7 cellular contexts compared by ENCODE assay signal in the genomic region with DNA sequence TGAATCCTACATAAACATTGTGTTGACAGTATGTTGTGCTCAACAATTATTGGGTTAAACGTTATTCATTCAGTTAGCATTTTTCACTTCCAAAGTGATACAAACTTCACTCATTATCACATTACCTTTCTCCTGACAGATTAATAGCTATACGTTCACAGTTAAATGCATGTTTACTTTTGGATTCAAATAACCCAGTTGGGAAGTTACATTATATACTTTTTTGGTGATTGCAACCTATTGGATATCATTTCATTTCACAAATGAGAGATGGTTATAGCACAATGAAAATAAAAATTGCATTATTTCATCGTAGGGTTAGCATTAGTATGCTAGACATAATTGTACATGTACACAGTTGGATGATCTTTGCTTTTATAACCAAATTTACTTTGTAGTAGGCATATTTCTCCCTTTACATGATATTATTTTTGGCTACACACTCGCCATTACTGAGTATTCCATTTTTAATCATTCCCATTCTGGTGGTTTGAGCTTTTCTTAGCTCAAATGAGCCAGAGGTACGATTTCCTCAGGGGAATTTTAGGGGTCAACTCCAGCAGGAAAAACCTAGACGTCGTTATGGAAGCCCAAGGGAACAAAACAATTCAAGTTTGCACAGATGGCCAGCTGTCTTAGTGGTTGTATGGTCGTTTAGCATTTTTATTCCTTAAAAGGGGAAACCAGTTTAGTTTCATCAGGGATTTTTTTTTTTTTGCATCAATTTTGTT. TPM values are rescaled to one million over a fixed set of nuclear protein-coding genes. Genes with fewer than 3 reads are reported as not detected.
DNase-seq lines count a peak whose midpoint lies in the region; ATAC-seq and TF ChIP-seq lines count a peak whose summit lies in the region.

No MANE protein-coding gene starts in this region.

- H3K27me3 ChIP-seq in NT2/D1 (ENCODE audit: insufficient read depth, insufficient read length): peaks cover 21% of the 10 kb centered on the region

- no peaks in the 10 kb centered on the region for H3K9me3 Mint-ChIP-seq in effector memory CD8-positive, alpha-beta T cell
- peaks cover 0 to 2% (median 0%) of the 10 kb centered on the region in 9 donors for H3K9me3 Mint-ChIP-seq in naive thymus-derived CD8-positive, alpha-beta T cell

- POLR2A ChIA-PET in naive thymus-derived CD8-positive, alpha-beta T cell (lab: Charles Lee): interaction anchor here (0.6 to 3.2 kb wide), 8 partner anchors 29 to 309 kb away, joined by 3 to 25 read pairs (median 4); no protein-coding TSS in a partner anchor

- ATAC-seq in effector memory CD8-positive, alpha-beta T cell (replicated peaks): no peak
- ATAC-seq in naive thymus-derived CD8-positive, alpha-beta T cell: no peak
- ATAC-seq in HG03025 (IDR thresholded peaks at IDR 0.05; ENCODE audit: low FRiP score, unreplicated experiment) (no peak), HG02571 (IDR thresholded peaks at IDR 0.05; ENCODE audit: unreplicated experiment) (no peak)

- H3K36me3 Mint-ChIP-seq in effector memory CD8-positive, alpha-beta T cell (ENCODE audit: insufficient read depth): peaks cover 33% of the 10 kb centered on the region
- H3K36me3 Mint-ChIP-seq in naive thymus-derived CD8-positive, alpha-beta T cell: peaks cover 4 to 10% (median 6%) of the 10 kb centered on the region in 3 donors

- peak overlapping the region; percentile 98 to 99 for H3K4me3 Mint-ChIP-seq in effector memory CD8-positive, alpha-beta T cell
- H3K4me3 Mint-ChIP-seq in naive thymus-derived CD8-positive, alpha-beta T cell: peak overlapping the region; percentile 87 to 100 (median 93)

- peak overlapping the region; percentile 99 to 100 for H3K27ac Mint-ChIP-seq in effector memory CD8-positive, alpha-beta T cell
- H3K27ac Mint-ChIP-seq in naive thymus-derived CD8-positive, alpha-beta T cell: peak overlapping the region; percentile 90 to 100 (median 98)

- H3K4me3 ChIP-seq in GM12865 (ENCODE audit: low read depth, low read length): peak overlapping the region; percentile 99
- peak overlapping the region; percentile 31 for H3K4me3 ChIP-seq in NT2/D1 (ENCODE audit: insufficient read length, low read depth)

- H3K36me3 ChIP-seq in NT2/D1 (ENCODE audit: insufficient read depth, insufficient read length, low read length): peaks cover 5% of the 10 kb centered on the region

- DNase-seq in GM12865 (ENCODE audit: low read depth): peak; percentile 35
- no peak for DNase-seq in NT2/D1 (ENCODE audit: low read depth, low spot score)
- no peak for DNase-seq in effector memory CD8-positive, alpha-beta T cell
- peak in 1 of 10 donors; percentile 16 for DNase-seq in naive thymus-derived CD8-positive, alpha-beta T cell
- DNase-seq in NCI-H226: no peak

- no peak overlapping the region for H3K9ac ChIP-seq in NT2/D1 (ENCODE audit: insufficient read length, low read depth)

- no peaks in the 10 kb centered on the region for H3K27me3 Mint-ChIP-seq in effector memory CD8-positive, alpha-beta T cell
- H3K27me3 Mint-ChIP-seq in naive thymus-derived CD8-positive, alpha-beta T cell: no peaks in the 10 kb centered on the region

- H3K4me1 ChIP-seq in NT2/D1 (ENCODE audit: insufficient read depth, insufficient read length): no peaks in the 10 kb centered on the region

- peaks cover 11% of the 10 kb centered on the region for H3K9me3 ChIP-seq in NT2/D1 (ENCODE audit: insufficient read depth, low read length)

- no peak for TF ChIP-seq CTCF in GM12865 (IDR thresholded peaks at IDR 0.05; ENCODE audit: insufficient read depth, low read depth, low read length, missing control alignments)

- H3K4me1 Mint-ChIP-seq in effector memory CD8-positive, alpha-beta T cell (ENCODE audit: low read depth in 2 of 2): peaks cover 21 to 28% of the 10 kb centered on the region in 2 donors
- H3K4me1 Mint-ChIP-seq in naive thymus-derived CD8-positive, alpha-beta T cell: peaks cover 29 to 46% (median 43%) of the 10 kb centered on the region in 4 donors

RNA-seq across cellular contexts. Expression of gene HIVEP1, which starts 2.0 kb away (rescaled TPM):
- 10 to 100 TPM; 30.6 to 32.6 TPM for total RNA-seq in naive thymus-derived CD8-positive, alpha-beta T cell
- 10 to 100 TPM in 1 of 3 donors, 1 to 10 TPM in 2; 6.5 to 12.6 (median 7.4) TPM for polyA plus RNA-seq in naive thymus-derived CD8-positive, alpha-beta T cell
